ENCODE assay signal across 9 cellular contexts in the genomic region with DNA sequence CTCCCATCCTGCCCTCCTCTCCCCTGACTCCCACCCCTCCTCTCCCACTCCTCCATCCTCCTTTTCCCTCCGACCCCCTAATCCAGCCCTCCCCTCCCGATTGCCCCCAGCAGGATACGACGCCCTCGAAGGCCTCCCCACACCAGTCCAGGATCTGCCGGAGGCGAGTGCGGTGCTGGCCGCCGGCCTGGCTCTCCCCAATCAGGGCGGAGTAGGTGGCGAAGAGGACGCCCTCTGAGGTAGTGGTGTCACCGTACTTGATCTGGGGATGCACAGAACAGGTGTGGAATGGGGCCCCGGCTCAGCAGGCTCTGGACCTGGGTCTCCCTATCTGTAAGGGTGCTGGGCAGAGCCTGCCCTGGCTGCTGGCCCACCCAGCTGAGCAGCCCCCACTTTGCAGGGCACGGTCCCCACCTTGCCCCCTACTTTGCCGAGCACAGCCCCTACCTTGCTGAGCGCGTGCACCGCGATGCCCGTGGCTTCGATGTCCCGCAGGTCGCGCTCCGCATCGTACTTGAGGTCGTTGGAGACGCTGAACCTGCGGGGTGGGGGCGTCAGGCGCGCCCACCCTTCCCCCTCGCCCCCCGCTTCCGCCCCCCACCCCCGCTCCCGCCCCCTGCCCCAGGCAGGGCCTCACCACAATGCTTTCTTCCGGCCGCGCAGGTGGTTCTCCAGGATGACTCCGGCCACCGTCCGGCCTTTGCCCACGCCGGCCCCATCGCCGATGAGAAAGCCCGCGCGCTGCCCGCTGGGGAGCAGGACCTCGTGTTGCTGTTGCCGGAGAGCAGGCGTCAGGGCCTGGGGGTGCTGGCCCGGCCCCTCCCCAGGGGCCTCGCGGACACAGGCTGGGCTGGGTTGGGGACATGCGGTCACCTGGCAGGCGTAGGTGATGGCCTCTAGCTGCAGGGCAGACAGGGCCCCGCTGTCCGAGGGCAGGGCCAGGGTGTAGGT.
"Had no signal": no experiment of that assay in that cellular context is flagged by ENCODE, and none has a peak within 500 bp of the region (broad histone marks: within the 10 kb centered on the region; RNA-seq: fewer than 3 reads in every experiment).

No MANE protein-coding gene starts in this region.

- H3K4me3 Mint-ChIP-seq: activated T-cell treated with anti-CD3 and anti-CD28 coated beads, Interleukin-2, amount 50 U/mL, for 72 hours had no signal

- H3K4me3 ChIP-seq: ascending aorta, gastrocnemius medialis had no signal

- H3K9me3 ChIP-seq: ascending aorta, gastrocnemius medialis had no signal

- H3K9me3 Mint-ChIP-seq: activated T-cell treated with anti-CD3 and anti-CD28 coated beads, Interleukin-2, amount 50 U/mL, for 72 hours had no signal

- DNase-seq: activated CD4-positive, alpha-beta T cell treated with anti-CD3 and anti-CD28 coated beads, Interleukin-2, amount 50 U/mL, for 1 hour; effector CD4-positive, alpha-beta T cell; gastrocnemius medialis had no signal

- FAIRE-seq: colon, keratinocyte, urothelium cell line had no signal

- H3K27ac Mint-ChIP-seq: activated T-cell treated with anti-CD3 and anti-CD28 coated beads, Interleukin-2, amount 50 U/mL, for 72 hours had no signal

- H3K27ac ChIP-seq: gastrocnemius medialis, WERI-Rb-1 had no signal
